1 cellular context compared by ENCODE assay signal in genomic region chr22:39114157-39114511, GRCh38.
TF ChIP-seq lines count a peak whose summit lies in the region.

No MANE protein-coding gene starts in this region.

TF ChIP-seq in K562, 482 proteins besides CTCF, POLR2A, EP300 and RAD21:
- no peak for TF ChIP-seq E2F6 (IDR thresholded peaks at IDR 0.05; ENCODE audit: borderline replicate concordance in 1 of 2, extremely low read depth in 1 of 2, insufficient read depth in 1 of 2, insufficient read length in 1 of 2, low read depth in 1 of 2, low read length in 1 of 2, poor library complexity in 1 of 2, severe bottlenecking in 1 of 2)
- no peak for TF ChIP-seq ZNF592 (IDR thresholded peaks at IDR 0.05)
- TF ChIP-seq ZC3H8 (IDR thresholded peaks at IDR 0.05): no peak
- TF ChIP-seq KLF1 (tag; IDR thresholded peaks at IDR 0.05): no peak
- peak; percentile 78 for TF ChIP-seq ZNF239 (CRISPR knock-in tag; IDR thresholded peaks at IDR 0.05)
- no peak for TF ChIP-seq ZNF316 (IDR thresholded peaks at IDR 0.05)
- no peak for TF ChIP-seq GTF2A2 (tag; IDR thresholded peaks at IDR 0.05)
- TF ChIP-seq ZNF318 (IDR thresholded peaks at IDR 0.05; ENCODE audit: borderline replicate concordance in 1 of 2, low read depth in 1 of 2): no peak
- TF ChIP-seq ZFPM2 (CRISPR knock-in tag; IDR thresholded peaks at IDR 0.05): no peak
- TF ChIP-seq FOS (IDR thresholded peaks at IDR 0.05; ENCODE audit: extremely low read depth, insufficient read length): no peak
- no peak for TF ChIP-seq ZNF655 (CRISPR knock-in tag; IDR thresholded peaks at IDR 0.05)
- TF ChIP-seq CREBBP (IDR thresholded peaks at IDR 0.05; ENCODE audit: low read depth, low read length): no peak
- TF ChIP-seq SOX6 (IDR thresholded peaks at IDR 0.05): peak; percentile 38; the same call in 1 of the 2 replicates
- no peak for TF ChIP-seq TAF7 (tag; IDR thresholded peaks at IDR 0.05)
- TF ChIP-seq ZNF707 (CRISPR knock-in tag; conservative IDR thresholded peaks at IDR 0.05): no peak
- no peak for TF ChIP-seq NFIC (IDR thresholded peaks at IDR 0.05)
TF ChIP-seq in K562: peak in this region for 2.
